Comparison of ENCODE assay signal across 1 cellular context in genomic region chr6:30130887-30131862, GRCh38.
TF ChIP-seq lines count a peak whose summit lies in the region.

No MANE protein-coding gene starts in this region.

TF ChIP-seq in HCT116, 20 proteins besides CTCF, POLR2A, EP300 and RAD21 (continued from another document):
- TF ChIP-seq REST (IDR thresholded peaks at IDR 0.05; ENCODE audit: low read depth): no peak
- peak; percentile 75; the same call in 1 of the 2 replicates for TF ChIP-seq CBX3 (IDR thresholded peaks at IDR 0.05; ENCODE audit: low read depth)
- no peak for TF ChIP-seq ZBTB33 (IDR thresholded peaks at IDR 0.05; ENCODE audit: extremely low read depth, insufficient replicate concordance, low read length)
- TF ChIP-seq EZH2phosphoT487 (IDR thresholded peaks at IDR 0.05; ENCODE audit: borderline replicate concordance): no peak
- no peak for TF ChIP-seq MAX (IDR thresholded peaks at IDR 0.05)
